In genomic region chr22:32843300-32843699, GRCh38 we compare ENCODE assay signal across 14 cellular contexts. TPM values are rescaled to one million over a fixed set of nuclear protein-coding genes. Genes with fewer than 3 reads are reported as not detected.
DNase-seq lines count a peak whose midpoint lies in the region; ATAC-seq and TF ChIP-seq lines count a peak whose summit lies in the region.
"Had no signal": no experiment of that assay in that cellular context is flagged by ENCODE, and none has a peak within 500 bp of the region (broad histone marks: within the 10 kb centered on the region; RNA-seq: fewer than 3 reads in every experiment).

No MANE protein-coding gene starts in this region.

- H4K20me1 ChIP-seq in Karpas-422 (ENCODE audit: insufficient read depth, low read depth, low read length): no peaks in the 10 kb centered on the region

- H3K4me3 ChIP-seq in right atrium auricular region (no peak overlapping the region), Karpas-422 (ENCODE audit: low read length) (no peak overlapping the region)
- H3K4me3 ChIP-seq: GM23338 had no signal

- H3K9me3 ChIP-seq in right atrium auricular region (no peaks in the 10 kb centered on the region), Karpas-422 (ENCODE audit: low read length) (no peaks in the 10 kb centered on the region)
- H3K9me3 ChIP-seq: Caco-2 had no signal

- peaks cover 0 to 100% of the 10 kb centered on the region in 2 donors for H3K4me1 ChIP-seq in right atrium auricular region
- peaks cover 4% of the 10 kb centered on the region; the same call in 1 of the 2 replicates for H3K4me1 ChIP-seq in Karpas-422 (ENCODE audit: low read length)
- H3K4me1 ChIP-seq: Caco-2 had no signal

- peaks cover 3% of the 10 kb centered on the region for H3K27me3 Mint-ChIP-seq in progenitor cell of endocrine pancreas

- intact Hi-C loops in left ventricle myocardium superior (cut with micrococcal nuclease): no loop called here

- H3K9ac ChIP-seq in Karpas-422 (ENCODE audit: low read length): no peak overlapping the region

- H3K27ac Mint-ChIP-seq in progenitor cell of endocrine pancreas: peak overlapping the region; percentile 65
- H3K27ac Mint-ChIP-seq: B cell; CD4-positive, alpha-beta T cell; GM23338 had no signal

- H3K9me2 ChIP-seq in Karpas-422 (replicated peaks; ENCODE audit: insufficient read depth, low read length): no peaks in the 10 kb centered on the region

- TF ChIP-seq CTCF in right atrium auricular region (IDR thresholded peaks at IDR 0.05) (no peak), progenitor cell of endocrine pancreas (IDR thresholded peaks at IDR 0.05; ENCODE audit: unreplicated experiment) (no peak)

- peaks cover 33% of the 10 kb centered on the region for H3K36me3 ChIP-seq in right atrium auricular region
- H3K36me3 ChIP-seq in Karpas-422 (ENCODE audit: insufficient read depth, low read length): no peaks in the 10 kb centered on the region

- H3K27me3 ChIP-seq in right atrium auricular region (no peaks in the 10 kb centered on the region), Karpas-422 (ENCODE audit: low read length) (peaks cover 4% of the 10 kb centered on the region; the same call in 1 of the 2 replicates)

- ATAC-seq in left ventricle myocardium superior: no peak
- ATAC-seq: GM23338 had no signal

- no peaks in the 10 kb centered on the region for H3K79me2 ChIP-seq in Karpas-422 (ENCODE audit: low read length)

- peak overlapping the region; percentile 3 to 49 for H3K27ac ChIP-seq in right atrium auricular region
- no peak overlapping the region for H3K27ac ChIP-seq in Karpas-422 (ENCODE audit: low read length)
- H3K27ac ChIP-seq: C4-2B had no signal

- H3K4me3 Mint-ChIP-seq in progenitor cell of endocrine pancreas (ENCODE audit: low read depth): no peak overlapping the region
- H3K4me3 Mint-ChIP-seq: B cell; CD4-positive, alpha-beta T cell; GM23338 had no signal

- H2AFZ ChIP-seq in Karpas-422 (ENCODE audit: low read length): no peak overlapping the region
- H2AFZ ChIP-seq: GM23338 had no signal

- H3K4me2 ChIP-seq in Karpas-422 (ENCODE audit: low read depth, low read length, poor library complexity, severe bottlenecking): no peak overlapping the region
- H3K4me2 ChIP-seq: GM23338 had no signal

- H3K9me3 Mint-ChIP-seq in progenitor cell of endocrine pancreas (ENCODE audit: low read depth): no peaks in the 10 kb centered on the region
- H3K9me3 Mint-ChIP-seq: CD4-positive, alpha-beta T cell; GM23338 had no signal

- H3K4me1 Mint-ChIP-seq in progenitor cell of endocrine pancreas (ENCODE audit: low read depth): no peaks in the 10 kb centered on the region
- H3K4me1 Mint-ChIP-seq: B cell had no signal

- H3K36me3 Mint-ChIP-seq in progenitor cell of endocrine pancreas (ENCODE audit: insufficient read depth): no peaks in the 10 kb centered on the region

- DNase-seq in right atrium auricular region (ENCODE audit: low spot score): no peak
- no peak for DNase-seq in left ventricle myocardium superior
- DNase-seq in Karpas-422: peak; percentile 5
- no peak for DNase-seq in progenitor cell of endocrine pancreas (ENCODE audit: low spot score, unreplicated experiment)
- no peak for DNase-seq in activated effector memory CD4-positive, alpha-beta T cell treated with anti-CD3 and anti-CD28 coated beads, Interleukin-2, amount 50 U/mL, for 16 hours
- DNase-seq in RKO (ENCODE audit: low spot score): no peak
- DNase-seq: Caco-2; CD4-positive, alpha-beta T cell; GDM1; HCEC 1CT; IMR-90 had no signal

RNA-seq across cellular contexts. Expression of gene TIMP3, which starts 41.8 kb away (rescaled TPM):
- total RNA-seq in right atrium auricular region (100 to 1,000 TPM; 625 to 711 TPM), left ventricle myocardium superior (256 TPM), progenitor cell of endocrine pancreas (2.4 and 3.2 TPM in 2 replicates)
- total RNA-seq in Karpas-422 (2014; rRNA removed; shearing (Covaris generic); ENCODE audit: low replicate concordance): not detected in 2 replicates
- total RNA-seq: B cell had no signal

Comparison
In these comparisons a context has a peak if more than half of its experiments do, and no peak if none do; other contexts are left out.
1. RNA of gene TIMP3, which starts 41.8 kb away (total RNA-seq): 625 to 711 TPM in right atrium auricular region and 256 TPM in left ventricle myocardium superior (single experiment); 2.4 to 3.2 TPM in progenitor cell of endocrine pancreas and not detected in Karpas-422; every median in the first group is over 10 times any median in the second.